16 cellular contexts compared by ENCODE assay signal in genomic region chr20:40844285-40844684, GRCh38.
"Had no signal": no experiment of that assay in that cellular context is flagged by ENCODE, and none has a peak within 500 bp of the region (broad histone marks: within the 10 kb centered on the region; RNA-seq: fewer than 3 reads in every experiment).

No MANE protein-coding gene starts in this region.

- DNase-seq: activated CD4-positive, alpha-beta T cell treated with anti-CD3 and anti-CD28 coated beads, Interleukin-2, amount 50 U/mL, for 1 hour; activated naive CD4-positive, alpha-beta T cell; activated naive CD8-positive, alpha-beta T cell treated with anti-CD3 and anti-CD28 coated beads, Interleukin-2, amount 10 ng/mL, durations not matched to agents 7 days and 5 days; activated T-cell treated with anti-CD3 and anti-CD28 coated beads for 4 hours; brain microvascular endothelial cell; cortex of kidney; effector CD4-positive, alpha-beta T cell; foreskin fibroblast; glutamatergic neuron; hypothalamus; kidney; left ventricle myocardium superior; natural killer cell; stimulated activated CD4-positive, alpha-beta T cell treated with anti-CD3 and anti-CD28 coated beads, Interleukin-4, amount 100 ng/mL, for 1 hour; stimulated activated naive B cell treated with anti-CD40 and anti-IgM and Interleukin-4, amounts not matched to agents 10 μg/mL and 1 μg/mL and 100 μg/mL, for 72 hours; thyroid gland had no signal
